23 cellular contexts compared by ENCODE assay signal in the genomic region with DNA sequence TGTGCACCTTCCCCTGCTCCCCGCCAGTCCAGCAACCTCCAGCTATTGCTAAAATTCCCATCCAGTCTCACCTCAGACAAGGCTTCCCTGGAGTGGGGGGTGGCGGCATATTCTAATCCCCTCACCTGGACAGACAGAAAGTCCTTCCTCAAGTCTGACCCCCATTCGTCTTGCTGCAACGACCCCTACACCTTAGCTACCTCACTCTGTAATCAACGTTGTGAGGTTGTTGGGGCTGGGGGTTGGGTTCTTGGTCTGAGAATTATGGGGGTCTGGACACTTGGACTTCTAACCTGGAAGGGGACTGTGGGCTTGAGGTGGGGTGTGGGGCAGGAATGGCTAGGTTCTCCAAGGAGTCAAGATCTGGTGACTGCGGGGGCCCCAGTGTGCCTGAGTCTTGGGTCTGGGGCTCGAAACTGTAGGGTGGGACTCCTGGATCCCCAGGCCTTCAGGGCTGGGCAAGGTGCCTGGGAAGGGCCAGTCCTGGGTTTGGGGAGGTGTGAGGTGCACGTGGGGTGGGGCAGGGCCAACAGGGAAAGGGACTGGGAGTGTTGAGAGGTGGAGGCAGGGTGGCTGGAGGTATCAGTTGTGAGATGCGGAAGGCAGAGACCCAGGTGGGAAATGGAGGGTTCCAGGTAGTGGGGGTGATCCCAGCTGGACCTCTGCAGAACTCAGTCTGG. TPM values are rescaled to one million over a fixed set of nuclear protein-coding genes. Genes with fewer than 3 reads are reported as not detected.
DNase-seq lines count a peak whose midpoint lies in the region; ATAC-seq and TF ChIP-seq lines count a peak whose summit lies in the region.
"Had no signal": no experiment of that assay in that cellular context is flagged by ENCODE, and none has a peak within 500 bp of the region (broad histone marks: within the 10 kb centered on the region; RNA-seq: fewer than 3 reads in every experiment).

No MANE protein-coding gene starts in this region.

- TF ChIP-seq CTCF in right lobe of liver (IDR thresholded peaks at IDR 0.05) (no peak), transverse colon (IDR thresholded peaks at IDR 0.05) (no peak)

- H3K9ac ChIP-seq in duodenal mucosa (ENCODE audit: low read depth in 1 of 2, low read length in 2 of 2) (peak overlapping the region; percentile 60 to 71), trophoblast cell (ENCODE audit: low read length) (no peak overlapping the region)

- H3K4ac ChIP-seq in trophoblast cell (ENCODE audit: low read depth, low read length) = no peak overlapping the region

- H3K18ac ChIP-seq in trophoblast cell (ENCODE audit: low read length) = no peak overlapping the region

- H3K27ac ChIP-seq in duodenal mucosa (ENCODE audit: low read depth, low read length) = no peak overlapping the region
- peak overlapping the region; percentile 49 to 62 (median 54) for H3K27ac ChIP-seq in right lobe of liver
- peak overlapping the region; percentile 71 to 98 (median 96) for H3K27ac ChIP-seq in transverse colon
- no peak overlapping the region for H3K27ac ChIP-seq in trophoblast cell (ENCODE audit: low read depth, low read length)
- H3K27ac ChIP-seq: 22Rv1, sigmoid colon, thyroid gland had no signal

- TF ChIP-seq POLR2A in right lobe of liver (IDR thresholded peaks at IDR 0.05) (no peak), transverse colon (IDR thresholded peaks at IDR 0.05) (peak; percentile 15)

- no peak overlapping the region for H3K4me2 ChIP-seq in trophoblast cell (ENCODE audit: low read length)

- H4K91ac ChIP-seq in trophoblast cell (ENCODE audit: low read depth, low read length) = no peak overlapping the region

- H3K9me3 ChIP-seq in duodenal mucosa (ENCODE audit: control insufficient read depth in 1 of 2, low read length in 2 of 2) (no peaks in the 10 kb centered on the region), right lobe of liver (no peaks in the 10 kb centered on the region), transverse colon (no peaks in the 10 kb centered on the region), trophoblast cell (ENCODE audit: insufficient read depth, low read depth, low read length) (no peaks in the 10 kb centered on the region)
- H3K9me3 ChIP-seq: sigmoid colon, thyroid gland had no signal

- no peak overlapping the region for H2BK120ac ChIP-seq in trophoblast cell (ENCODE audit: insufficient read depth, low read length, poor library complexity)

- in situ Hi-C loops in transverse colon (cut with MboI; ENCODE audit: low pct_ligation_motif_present in 1 of 4, low pct_unique_long_range_greater_than_20kb in 1 of 4, low sequenced_read_pairs in 3 of 4) = no loop called here

- no peak overlapping the region for H4K8ac ChIP-seq in trophoblast cell (ENCODE audit: low read depth, low read length)

- H3K79me2 ChIP-seq in trophoblast cell (ENCODE audit: control insufficient read depth, insufficient read depth, low read length, poor library complexity) = peaks cover 6% of the 10 kb centered on the region

- 35% methylated on average over 8 of the region's 9 CpGs for WGBS in right lobe of liver (ENCODE audit: insufficient coverage, low coverage, low lambda C conversion rate, missing lambda C conversion rate)
- 53 to 70% methylated on average over 1 to 9 of the region's 9 CpGs for WGBS in transverse colon (ENCODE audit: low coverage in 1 of 2), 2 donors
- WGBS in trophoblast cell (ENCODE audit: extremely low coverage, insufficient coverage, insufficient read length) = no CpG with 5 or more reads among the region's 9 CpGs

- no peak overlapping the region for H2BK5ac ChIP-seq in trophoblast cell (ENCODE audit: low read depth, low read length, poor library complexity)

- TF ChIP-seq EP300 in transverse colon (IDR thresholded peaks at IDR 0.05; ENCODE audit: low read depth) = no peak

- H2AK5ac ChIP-seq in trophoblast cell (ENCODE audit: low read length) = no peak overlapping the region

- H3K27me3 ChIP-seq in duodenal mucosa (ENCODE audit: control insufficient read depth in 1 of 2, insufficient read depth in 2 of 2, low read length in 2 of 2) = no peaks in the 10 kb centered on the region
- H3K27me3 ChIP-seq in right lobe of liver = no peaks in the 10 kb centered on the region
- peaks cover 13% of the 10 kb centered on the region for H3K27me3 ChIP-seq in transverse colon
- peaks cover 6% of the 10 kb centered on the region for H3K27me3 ChIP-seq in trophoblast cell (ENCODE audit: insufficient read depth, low read length)

- H3K23ac ChIP-seq in trophoblast cell (ENCODE audit: low read length) = no peak overlapping the region

- H4K12ac ChIP-seq in trophoblast cell (ENCODE audit: low read depth, low read length) = no peak overlapping the region

- peak; percentile 23 for DNase-seq in DMS53 (lab: John Stamatoyannopoulos, UW)
- DNase-seq in DMS53 treated with DMSO at 0.1 percent for 48 hours (lab: John Stamatoyannopoulos, UW; ENCODE audit: unreplicated experiment) = no peak
- DNase-seq in right lobe of liver = peak; percentile 58 to 75 (median 72)
- DNase-seq in transverse colon = peak; percentile 54
- DNase-seq in trophoblast cell = no peak
- DNase-seq: activated CD4-positive, alpha-beta T cell treated with anti-CD3 and anti-CD28 coated beads, Interleukin-2, amount 50 U/mL, for 4 hours; activated T-cell treated with anti-CD3 and anti-CD28 coated beads, Interleukin-2, amount 50 U/mL, for 48 hours; C1 segment of cervical spinal cord; foreskin melanocyte; HFFc6; mesenchymal stem cell; NCI-H1048; NCI-H82; occipital lobe; sigmoid colon; thyroid gland had no signal

- H2BK12ac ChIP-seq in trophoblast cell (ENCODE audit: low read length) = no peak overlapping the region

- no peak overlapping the region for H3K14ac ChIP-seq in trophoblast cell (ENCODE audit: low read length)

- H3K4me3 ChIP-seq in duodenal mucosa (ENCODE audit: low read depth in 1 of 2, low read length in 2 of 2) (peak overlapping the region; percentile 72 to 74), right lobe of liver (peak overlapping the region; percentile 82 to 98 (median 92)), transverse colon (peak overlapping the region in 3 of 4 donors; percentile 84 to 100 (median 95)), trophoblast cell (ENCODE audit: low read depth, low read length) (no peak overlapping the region)

- ATAC-seq in right lobe of liver = peak in 3 of 4 donors; percentile 2 to 6 (median 4)
- no peak for ATAC-seq in HG03460 (IDR thresholded peaks at IDR 0.05; ENCODE audit: unreplicated experiment)
- ATAC-seq in HG03135 (IDR thresholded peaks at IDR 0.05; ENCODE audit: unreplicated experiment) = no peak

- intact Hi-C loops in right lobe of liver (cut with DNase I) = no loop called here
- intact Hi-C loops in transverse colon (cut with DNase I; ENCODE audit: low total_unique reads) = no loop called here

- no peaks in the 10 kb centered on the region for H3K36me3 ChIP-seq in duodenal mucosa (ENCODE audit: control insufficient read depth in 1 of 2, insufficient read depth in 2 of 2, low read length in 2 of 2)
- no peaks in the 10 kb centered on the region for H3K36me3 ChIP-seq in right lobe of liver
- H3K36me3 ChIP-seq in transverse colon = no peaks in the 10 kb centered on the region
- no peaks in the 10 kb centered on the region for H3K36me3 ChIP-seq in trophoblast cell (ENCODE audit: control insufficient read depth in 1 of 2, insufficient read depth in 2 of 2, low read length in 2 of 2)
- H3K36me3 ChIP-seq: thyroid gland had no signal

- peaks cover 5 to 25% of the 10 kb centered on the region in 2 donors for H3K4me1 ChIP-seq in duodenal mucosa (ENCODE audit: control insufficient read depth in 1 of 2, insufficient read depth in 2 of 2, low read length in 2 of 2)
- H3K4me1 ChIP-seq in right lobe of liver = peaks cover 0 to 31% (median 12%) of the 10 kb centered on the region in 4 donors
- peaks cover 9 to 37% (median 25%) of the 10 kb centered on the region in 4 donors for H3K4me1 ChIP-seq in transverse colon
- peaks cover 1 to 4% of the 10 kb centered on the region in 2 experiments for H3K4me1 ChIP-seq in trophoblast cell (ENCODE audit: control insufficient read depth in 1 of 2, insufficient read depth in 2 of 2, low read length in 2 of 2)

- no peak overlapping the region for H2AFZ ChIP-seq in trophoblast cell (ENCODE audit: insufficient read depth, low read length, poor library complexity)

- peaks cover 12% of the 10 kb centered on the region for H3K79me1 ChIP-seq in trophoblast cell (ENCODE audit: low read length)

RNA-seq across cellular contexts. Expression of a gene that starts 1.3 kb away (rescaled TPM):
- 10 to 100 TPM; 18.2 to 36.1 (median 25.3) TPM for total RNA-seq in right lobe of liver
- 10 to 100 TPM in 2 of 4 donors, 1 to 10 TPM in 2; 1.9 to 24.4 (median 9.2) TPM for total RNA-seq in transverse colon
- 1.6 and 1.8 TPM in 2 replicates for polyA plus RNA-seq in trophoblast cell (2013)
- total RNA-seq: cerebellum, HFFc6, occipital lobe, RPMI7951, thyroid gland had no signal

RNA-seq across cellular contexts. Expression of a gene that starts 2.5 kb away (rescaled TPM):
- 10 to 100 TPM; 31.1 to 50.1 (median 42.0) TPM for total RNA-seq in right lobe of liver
- total RNA-seq in transverse colon = 100 to 1,000 TPM in 2 of 4 donors, 10 to 100 TPM in 2; 35.2 to 189 (median 81.9) TPM
- polyA plus RNA-seq in trophoblast cell (2013) = 53.3 and 55.9 TPM in 2 replicates

RNA-seq across cellular contexts. Expression of a gene that starts 20.5 kb away (rescaled TPM):
- 10 to 100 TPM; 12.8 to 21.5 (median 15.5) TPM for total RNA-seq in right lobe of liver
- total RNA-seq in transverse colon = 10 to 100 TPM; 24.9 to 34.1 (median 29.5) TPM
- 9.5 and 9.8 TPM in 2 replicates for polyA plus RNA-seq in trophoblast cell (2013)

RNA-seq across cellular contexts. Expression of a gene that starts 37.0 kb away (rescaled TPM):
- total RNA-seq in right lobe of liver = 1 to 10 TPM; 2.5 to 5.2 (median 3.9) TPM
- total RNA-seq in transverse colon = 10 to 100 TPM in 2 of 4 donors, 1 to 10 TPM in 2; 5.5 to 26.9 (median 8.9) TPM
- 20.7 and 21.0 TPM in 2 replicates for polyA plus RNA-seq in trophoblast cell (2013)

RNA-seq across cellular contexts. Expression of a gene that starts 49.2 kb away (rescaled TPM):
- not detected for total RNA-seq in right lobe of liver
- not detected for total RNA-seq in transverse colon
- polyA plus RNA-seq in trophoblast cell (2013) = not detected in 2 replicates
- total RNA-seq: cerebellum, Daoy, HFFc6, occipital lobe, RPMI7951, sigmoid colon, thyroid gland had no signal

Comparison
In these comparisons a context has a peak if more than half of its experiments do, and no peak if none do; other contexts are left out.
1. DNase-seq: peak in DMS53 (single experiment), right lobe of liver (3 of 3) and transverse colon (single experiment); none in DMS53 treated with DMSO at 0.1 percent for 48 hours (single experiment) and trophoblast cell (0 of 2).
2. H3K27ac ChIP-seq: peak in right lobe of liver (3 of 3) and transverse colon (4 of 4); none in duodenal mucosa (single experiment) and trophoblast cell (single experiment).
3. ATAC-seq: peak in right lobe of liver (3 of 4); none in HG03460 (single experiment) and HG03135 (single experiment).